ENCODE assay signal across 26 cellular contexts in the genomic region with DNA sequence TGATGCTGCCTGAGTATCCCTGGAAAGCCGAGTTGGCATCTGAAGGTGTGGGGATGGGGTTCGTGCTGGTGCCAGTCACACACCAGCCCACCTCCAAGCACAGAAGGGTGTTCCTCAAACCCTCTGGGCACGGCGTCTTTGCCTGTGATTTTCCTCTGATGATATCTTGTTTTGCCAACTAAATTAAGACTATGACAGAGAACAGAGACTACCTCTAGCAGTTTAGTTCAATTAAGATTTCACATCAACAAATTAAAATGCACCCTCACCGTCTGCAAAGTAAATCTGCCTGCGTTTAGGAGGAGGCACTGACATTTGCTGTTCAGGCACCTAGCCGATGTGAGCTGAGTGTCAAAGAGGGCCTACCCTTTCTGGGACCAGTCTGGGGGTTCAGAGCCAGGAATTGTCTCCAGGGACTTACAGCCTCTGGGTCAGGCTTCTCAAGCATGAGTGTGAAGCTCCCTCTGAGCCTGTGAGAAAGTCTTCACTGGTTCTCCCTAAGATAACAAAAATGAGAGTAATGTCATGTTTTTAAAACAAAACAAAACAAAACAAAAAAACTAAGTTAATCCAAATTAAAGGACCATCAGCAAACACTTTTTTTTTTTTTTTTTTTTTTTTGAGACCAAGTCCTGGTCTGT.
"Had no signal": no experiment of that assay in that cellular context is flagged by ENCODE, and none has a peak within 500 bp of the region (broad histone marks: within the 10 kb centered on the region; RNA-seq: fewer than 3 reads in every experiment).

No MANE protein-coding gene starts in this region.

- H3K4me1 Mint-ChIP-seq: activated CD4-positive, alpha-beta T cell treated with anti-CD3 and anti-CD28 coated beads for 36 hours; activated naive CD8-positive, alpha-beta T cell treated with anti-CD3 and anti-CD28 coated beads for 36 hours; naive B cell had no signal

- H3K36me3 Mint-ChIP-seq: activated naive CD8-positive, alpha-beta T cell treated with anti-CD3 and anti-CD28 coated beads for 36 hours; brain; naive B cell had no signal

- H3K4me1 ChIP-seq: pancreas, prostate gland, testis, transverse colon had no signal

- H3K4me3 ChIP-seq: adrenal gland, esophagus squamous epithelium, left ventricle myocardium inferior, pancreas, prostate gland, testis, transverse colon had no signal

- DNase-seq: activated CD4-positive, alpha-beta T cell treated with anti-CD3 and anti-CD28 coated beads for 36 hours; activated CD4-positive, CD25-positive, alpha-beta regulatory T cell; activated naive CD4-positive, alpha-beta T cell treated with Interleukin-2 at 50 U/mL for 16 hours; activated naive CD8-positive, alpha-beta T cell treated with anti-CD3 and anti-CD28 coated beads for 36 hours; activated T-cell treated with anti-CD3 and anti-CD28 coated beads for 4 hours; activated T-cell treated with anti-CD3 and anti-CD28 coated beads, Interleukin-2, amount 50 U/mL, for 72 hours; adrenal gland; aorta; central memory CD4-positive, alpha-beta T cell; esophagus squamous epithelium; islet precursor cell; left ventricle myocardium inferior; naive B cell; pancreas; retina; stimulated activated CD4-positive, alpha-beta T cell treated with anti-CD3 and anti-CD28 coated beads, Interleukin-12 subunit alpha, Interleukin-12 subunit beta, amount 100 ng/mL, for 4 hours; stimulated activated CD4-positive, alpha-beta T cell treated with anti-CD3 and anti-CD28 coated beads, Interleukin-4, amount 100 ng/mL, for 1 hour; stimulated activated naive CD8-positive, alpha-beta T cell treated with anti-CD3 and anti-CD28 coated beads, Interleukin-15, Interleukin-2, amounts not matched to agents 100 U/mL and 50 U/mL, for 24 hours; T-helper 1 cell; testis; transverse colon had no signal

- H3K27ac ChIP-seq: adrenal gland, epithelial cell of prostate, esophagus squamous epithelium, left ventricle myocardium inferior, pancreas, prostate gland, testis, transverse colon had no signal

- H3K9me3 Mint-ChIP-seq: activated naive CD8-positive, alpha-beta T cell treated with anti-CD3 and anti-CD28 coated beads for 36 hours; dendritic cell treated with granulocyte-macrophage colony-stimulating factor and Interleukin-4, amounts not matched to agents 40 ng/mL and 50 ng/mL, for 4 days; T-helper 2 cell treated with Interferon-gamma antibody and Interleukin-4, amounts not matched to agents 5 μg/mL and 100 μg/mL, for 36 hours had no signal

- H3K27ac Mint-ChIP-seq: activated CD4-positive, alpha-beta T cell treated with anti-CD3 and anti-CD28 coated beads for 36 hours; activated naive CD8-positive, alpha-beta T cell treated with anti-CD3 and anti-CD28 coated beads for 36 hours; activated T-cell treated with anti-CD3 and anti-CD28 coated beads, Interleukin-2, amount 50 U/mL, for 72 hours; dendritic cell treated with granulocyte-macrophage colony-stimulating factor and Interleukin-4, amounts not matched to agents 40 ng/mL and 50 ng/mL, for 4 days; naive B cell; T-helper 2 cell treated with Interferon-gamma antibody and Interleukin-4, amounts not matched to agents 5 μg/mL and 100 μg/mL, for 36 hours had no signal

- H3K4me3 Mint-ChIP-seq: activated CD4-positive, alpha-beta T cell treated with anti-CD3 and anti-CD28 coated beads for 36 hours; activated naive CD8-positive, alpha-beta T cell treated with anti-CD3 and anti-CD28 coated beads for 36 hours; activated T-cell treated with anti-CD3 and anti-CD28 coated beads, Interleukin-2, amount 50 U/mL, for 72 hours; brain; dendritic cell treated with granulocyte-macrophage colony-stimulating factor and Interleukin-4, amounts not matched to agents 40 ng/mL and 50 ng/mL, for 4 days; T-helper 2 cell treated with Interferon-gamma antibody and Interleukin-4, amounts not matched to agents 5 μg/mL and 100 μg/mL, for 36 hours had no signal

- H3K36me3 ChIP-seq: adrenal gland, esophagus squamous epithelium, left ventricle myocardium inferior, pancreas, prostate gland, transverse colon had no signal

- H3K27me3 ChIP-seq: adrenal gland, esophagus squamous epithelium, pancreas, testis, transverse colon had no signal

- ATAC-seq: activated CD4-positive, alpha-beta T cell treated with anti-CD3 and anti-CD28 coated beads for 36 hours; activated T-cell treated with anti-CD3 and anti-CD28 coated beads, Interleukin-2, amount 50 U/mL, for 72 hours; pancreas; stimulated activated naive CD8-positive, alpha-beta T cell treated with anti-CD3 and anti-CD28 coated beads, Interleukin-15, Interleukin-2, amounts not matched to agents 100 U/mL and 50 U/mL, for 24 hours had no signal

- H3K9me3 ChIP-seq: adrenal gland, esophagus squamous epithelium, left ventricle myocardium inferior, pancreas, prostate gland, testis, transverse colon had no signal
